8 cellular contexts compared by ENCODE assay signal in genomic region chr16:21363550-21364223, GRCh38.
DNase-seq lines count a peak whose midpoint lies in the region; ATAC-seq, FAIRE-seq and TF ChIP-seq lines count a peak whose summit lies in the region.
"Not testable (repeated sequence)": the region's sequence is repeated elsewhere in the genome, so short reads cannot be mapped to it uniquely, and the experiment has no call there.

No MANE protein-coding gene starts in this region.

- H4K8ac ChIP-seq in trophoblast cell (ENCODE audit: low read depth, low read length): not testable (repeated sequence)

- not testable (repeated sequence) for TF ChIP-seq EP300 in A549 (IDR thresholded peaks at IDR 0.05)

- not testable (repeated sequence) for H3K18ac ChIP-seq in trophoblast cell (ENCODE audit: low read length)

- H3K4me2 ChIP-seq in A549; trophoblast cell (ENCODE audit: low read length): not testable (repeated sequence)
- peak overlapping the region; percentile 62 for H3K4me2 ChIP-seq in SU-DHL-6 (ENCODE audit: low read depth, low read length, poor library complexity, severe bottlenecking)

- not testable (repeated sequence) for H2AK5ac ChIP-seq in trophoblast cell (ENCODE audit: low read length)

- WGBS in A549 (ENCODE audit: missing lambda C conversion rate): 70% methylated on average over 10 of the region's 10 CpGs
- WGBS in trophoblast cell (ENCODE audit: extremely low coverage, insufficient coverage, insufficient read length): no CpG with 5 or more reads among the region's 10 CpGs

- not testable (repeated sequence) for H4K20me1 ChIP-seq in SU-DHL-6 (ENCODE audit: low read depth, low read length)

- H3K9me3 ChIP-seq in A549; SU-DHL-6 (ENCODE audit: insufficient read depth, low read length); trophoblast cell (ENCODE audit: insufficient read depth, low read depth, low read length): not testable (repeated sequence)

- ATAC-seq in A549 (peak; percentile 90 to 93), HG03442 (IDR thresholded peaks at IDR 0.05; ENCODE audit: unreplicated experiment) (peak; percentile 32), foreskin keratinocyte (peak; percentile 96)

- not testable (repeated sequence) for H3K79me1 ChIP-seq in trophoblast cell (ENCODE audit: low read length)

- H3K4me3 ChIP-seq in A549; SU-DHL-6 (ENCODE audit: insufficient read depth, low read length, poor library complexity, severe bottlenecking); cardiac fibroblast (replicated peaks in 1 of 2; ENCODE audit: low read depth in 2 of 2, low read length in 2 of 2); trophoblast cell (ENCODE audit: low read depth, low read length): not testable (repeated sequence)

- TF ChIP-seq RAD21 in A549 (conservative IDR thresholded peaks at IDR 0.05 in 1 of 2, IDR thresholded peaks at IDR 0.05 in 1 of 2): not testable (repeated sequence)

- H3K27me3 ChIP-seq in SU-DHL-6 (ENCODE audit: low read length); foreskin keratinocyte; trophoblast cell (ENCODE audit: insufficient read depth, low read length): not testable (repeated sequence)

- H3K14ac ChIP-seq in trophoblast cell (ENCODE audit: low read length): not testable (repeated sequence)

- peaks cover 44% of the 10 kb centered on the region for H3F3A ChIP-seq in SU-DHL-6 (ENCODE audit: insufficient read depth)

- H3K4me1 ChIP-seq in A549; foreskin keratinocyte; trophoblast cell (ENCODE audit: control insufficient read depth in 1 of 2, insufficient read depth in 2 of 2, low read length in 2 of 2): not testable (repeated sequence)

- CTCF ChIA-PET in A549 (lab: Yijun Ruan, JAX): not testable (repeated sequence)

- not testable (repeated sequence) for H2BK120ac ChIP-seq in trophoblast cell (ENCODE audit: insufficient read depth, low read length, poor library complexity)

- H2BK12ac ChIP-seq in trophoblast cell (ENCODE audit: low read length): not testable (repeated sequence)

- H4K91ac ChIP-seq in trophoblast cell (ENCODE audit: low read depth, low read length): not testable (repeated sequence)

- peak in 1 of 2 experiments; percentile 65 for DNase-seq in A549 (ENCODE audit: low read depth in 1 of 2, low spot score in 1 of 2)
- peak; percentile 32 for DNase-seq in GM04504 (ENCODE audit: low read depth)
- peak; percentile 34 for DNase-seq in NOMO-1 treated with dmso at 0.1 percent for 144 hours (lab: John Stamatoyannopoulos, UW; ENCODE audit: unreplicated experiment)
- peak; percentile 31 to 78 for DNase-seq in cardiac fibroblast (ENCODE audit: low read depth in 2 of 2)
- DNase-seq in foreskin keratinocyte: peak; percentile 80 to 92
- peak; percentile 26 to 47 for DNase-seq in trophoblast cell

- not testable (repeated sequence) for TF ChIP-seq CTCF in A549 (IDR thresholded peaks at IDR 0.05); SU-DHL-6 (IDR thresholded peaks at IDR 0.05; ENCODE audit: insufficient read depth, low read length, poor library complexity, severe bottlenecking); cardiac fibroblast (IDR thresholded peaks at IDR 0.05; ENCODE audit: low read depth, low read length); foreskin keratinocyte (conservative IDR thresholded peaks at IDR 0.05)

- not testable (repeated sequence) for H3K23ac ChIP-seq in trophoblast cell (ENCODE audit: low read length)

- H3K9me2 ChIP-seq in SU-DHL-6 (replicated peaks; ENCODE audit: insufficient read depth, low read length): not testable (repeated sequence)

- H3K36me3 ChIP-seq in SU-DHL-6 (ENCODE audit: low read length); trophoblast cell (ENCODE audit: control insufficient read depth in 1 of 2, insufficient read depth in 2 of 2, low read length in 2 of 2): not testable (repeated sequence)

- peak overlapping the region; percentile 48 for H3K9ac ChIP-seq in SU-DHL-6 (ENCODE audit: low read length)
- H3K9ac ChIP-seq in trophoblast cell (ENCODE audit: low read length): not testable (repeated sequence)

- not testable (repeated sequence) for H3K4ac ChIP-seq in trophoblast cell (ENCODE audit: low read depth, low read length)

- H3K27ac ChIP-seq in A549 (peak overlapping the region in 1 of 2 experiments; percentile 43; a peak in 1 of 6 replicates), SU-DHL-6 (ENCODE audit: low read depth, low read length) (peak overlapping the region; percentile 99), foreskin keratinocyte (peak overlapping the region; percentile 79)
- not testable (repeated sequence) for H3K27ac ChIP-seq in trophoblast cell (ENCODE audit: low read depth, low read length)

- not testable (repeated sequence) for H4K12ac ChIP-seq in trophoblast cell (ENCODE audit: low read depth, low read length)

- not testable (repeated sequence) for H2BK5ac ChIP-seq in trophoblast cell (ENCODE audit: low read depth, low read length, poor library complexity)

- TF ChIP-seq POLR2A in A549 (IDR thresholded peaks at IDR 0.05; ENCODE audit: low read length): not testable (repeated sequence)

- POLR2A ChIA-PET in A549 (lab: Yijun Ruan, JAX): not testable (repeated sequence)

- not testable (repeated sequence) for FAIRE-seq in A549 (lab: Jason Lieb, UNC)

- H3K79me2 ChIP-seq in SU-DHL-6 (ENCODE audit: insufficient read depth, low read length); trophoblast cell (ENCODE audit: control insufficient read depth, insufficient read depth, low read length, poor library complexity): not testable (repeated sequence)

- not testable (repeated sequence) for H2AFZ ChIP-seq in SU-DHL-6 (ENCODE audit: low read depth, low read length, severe bottlenecking); trophoblast cell (ENCODE audit: insufficient read depth, low read length, poor library complexity)

TF ChIP-seq in A549, 52 proteins besides CTCF, POLR2A, EP300 and RAD21:
- not testable (repeated sequence) for TF ChIP-seq FOSL2 (IDR thresholded peaks at IDR 0.05)
- peak; percentile 40 for TF ChIP-seq FOSL2 (CRISPR knock-in tag; IDR thresholded peaks at IDR 0.05)
TF ChIP-seq in A549: peak in this region for 1; not testable (repeated sequence) for 51.

Comparison
In these comparisons a context has a peak if more than half of its experiments do, and no peak if none do; other contexts are left out.
1. ATAC-seq: peak in every context shown above with its lines; median percentile 96 in foreskin keratinocyte; 92 in A549; 32 in HG03442.